In genomic region chr18:70822167-70822566, GRCh38 we compare ENCODE assay signal across 29 cellular contexts.
"Had no signal": no experiment of that assay in that cellular context is flagged by ENCODE, and none has a peak within 500 bp of the region (broad histone marks: within the 10 kb centered on the region; RNA-seq: fewer than 3 reads in every experiment).

No MANE protein-coding gene starts in this region.

- H3K27me3 Mint-ChIP-seq: activated CD4-positive, alpha-beta memory T cell treated with anti-CD3 and anti-CD28 coated beads for 36 hours; activated CD4-positive, alpha-beta T cell treated with anti-CD3 and anti-CD28 coated beads for 36 hours; activated CD4-positive, alpha-beta T cell treated with anti-CD3 and anti-CD28 coated beads, Interleukin-2, amount 10 ng/mL, durations not matched to agents 24 days and 14 days; activated naive CD4-positive, alpha-beta T cell treated with anti-CD3 and anti-CD28 coated beads, Interleukin-2, amount 10 ng/mL, durations not matched to agents 7 days and 5 days; activated naive CD8-positive, alpha-beta T cell treated with anti-CD3 and anti-CD28 coated beads, Interleukin-2, amount 10 ng/mL, durations not matched to agents 7 days and 5 days; activated T-cell treated with anti-CD3 and anti-CD28 coated beads, Interleukin-2, amount 50 U/mL, for 24 hours; brain had no signal

- H3K36me3 Mint-ChIP-seq: activated CD4-positive, alpha-beta memory T cell treated with anti-CD3 and anti-CD28 coated beads for 36 hours; activated naive CD4-positive, alpha-beta T cell treated with anti-CD3 and anti-CD28 coated beads, Interleukin-2, amount 10 ng/mL, durations not matched to agents 7 days and 5 days; activated naive CD4-positive, alpha-beta T cell treated with anti-CD3 and anti-CD28 coated beads, Interleukin-2, amount 50 U/mL, for 72 hours; activated naive CD8-positive, alpha-beta T cell treated with anti-CD3 and anti-CD28 coated beads, Interleukin-2, amount 10 ng/mL, durations not matched to agents 7 days and 5 days; brain had no signal

- ATAC-seq: activated CD4-positive, alpha-beta T cell treated with anti-CD3 and anti-CD28 coated beads for 36 hours; activated CD8-positive, alpha-beta T cell treated with anti-CD3 and anti-CD28 coated beads, Interleukin-2, amount 10 ng/mL, durations not matched to agents 7 days and 5 days; activated naive CD4-positive, alpha-beta T cell treated with anti-CD3 and anti-CD28 coated beads, Interleukin-2, amount 50 U/mL, for 72 hours; activated T-cell treated with anti-CD3 and anti-CD28 coated beads, Interleukin-2, amount 50 U/mL, for 72 hours; gastroesophageal sphincter; heart right ventricle had no signal

- H3K27ac Mint-ChIP-seq: activated CD4-positive, alpha-beta memory T cell treated with anti-CD3 and anti-CD28 coated beads for 36 hours; activated CD4-positive, alpha-beta T cell treated with anti-CD3 and anti-CD28 coated beads for 36 hours; activated CD4-positive, alpha-beta T cell treated with anti-CD3 and anti-CD28 coated beads, Interleukin-2, amount 10 ng/mL, durations not matched to agents 24 days and 14 days; activated CD8-positive, alpha-beta T cell treated with anti-CD3 and anti-CD28 coated beads, Interleukin-2, amount 10 ng/mL, durations not matched to agents 7 days and 5 days; activated naive CD4-positive, alpha-beta T cell treated with anti-CD3 and anti-CD28 coated beads, Interleukin-2, amount 10 ng/mL, durations not matched to agents 7 days and 5 days; activated naive CD4-positive, alpha-beta T cell treated with anti-CD3 and anti-CD28 coated beads, Interleukin-2, amount 50 U/mL, for 72 hours; activated naive CD8-positive, alpha-beta T cell treated with anti-CD3 and anti-CD28 coated beads, Interleukin-2, amount 10 ng/mL, durations not matched to agents 7 days and 5 days; activated T-cell treated with anti-CD3 and anti-CD28 coated beads, Interleukin-2, amount 50 U/mL, for 24 hours; activated T-cell treated with anti-CD3 and anti-CD28 coated beads, Interleukin-2, amount 50 U/mL, for 72 hours; brain had no signal

- H3K36me3 ChIP-seq: ascending aorta, breast epithelium, cardiac muscle cell, colonic mucosa, esophagus muscularis mucosa, gastroesophageal sphincter, heart right ventricle had no signal

- H3K4me1 Mint-ChIP-seq: activated CD4-positive, alpha-beta T cell treated with anti-CD3 and anti-CD28 coated beads, Interleukin-2, amount 10 ng/mL, durations not matched to agents 24 days and 14 days; activated naive CD4-positive, alpha-beta T cell treated with anti-CD3 and anti-CD28 coated beads, Interleukin-2, amount 10 ng/mL, durations not matched to agents 7 days and 5 days; activated naive CD8-positive, alpha-beta T cell treated with anti-CD3 and anti-CD28 coated beads, Interleukin-2, amount 10 ng/mL, durations not matched to agents 7 days and 5 days; brain had no signal

- H3K27me3 ChIP-seq: ascending aorta, breast epithelium, cardiac muscle cell, colonic mucosa, esophagus muscularis mucosa, gastroesophageal sphincter, heart right ventricle had no signal

- H3K27ac ChIP-seq: ascending aorta, breast epithelium, cardiac muscle cell, colonic mucosa, esophagus muscularis mucosa, gastroesophageal sphincter, heart right ventricle had no signal

- H3K4me3 ChIP-seq: ascending aorta, breast epithelium, cardiac muscle cell, colonic mucosa, esophagus muscularis mucosa, gastroesophageal sphincter, heart right ventricle had no signal

- H3K4me1 ChIP-seq: ascending aorta, breast epithelium, colonic mucosa, esophagus muscularis mucosa, gastroesophageal sphincter, heart right ventricle had no signal

- H3K9me3 ChIP-seq: breast epithelium, colonic mucosa had no signal

- DNase-seq: activated CD4-positive, alpha-beta memory T cell treated with anti-CD3 and anti-CD28 coated beads for 36 hours; activated CD4-positive, alpha-beta T cell treated with anti-CD3 and anti-CD28 coated beads for 36 hours; activated CD4-positive, alpha-beta T cell treated with anti-CD3 and anti-CD28 coated beads, Interleukin-2, amount 10 ng/mL, durations not matched to agents 24 days and 14 days; activated CD4-positive, CD25-positive, alpha-beta regulatory T cell; activated CD4-positive, CD25-positive, alpha-beta regulatory T cell treated with anti-CD3 and anti-CD28 coated beads, Interleukin-2, amount 50 U/mL, for 72 hours; activated CD8-positive, alpha-beta memory T cell treated with anti-CD3 and anti-CD28 coated beads, Interleukin-2, amount 50 U/mL, for 48 hours; activated CD8-positive, alpha-beta T cell treated with anti-CD3 and anti-CD28 coated beads, Interleukin-2, amount 10 ng/mL, durations not matched to agents 7 days and 5 days; activated gamma-delta T cell; activated naive CD4-positive, alpha-beta T cell; activated naive CD4-positive, alpha-beta T cell treated with anti-CD3 and anti-CD28 coated beads, Interleukin-2, amount 10 ng/mL, durations not matched to agents 7 days and 5 days; activated naive CD8-positive, alpha-beta T cell treated with anti-CD3 and anti-CD28 coated beads, Interleukin-2, amount 10 ng/mL, durations not matched to agents 7 days and 5 days; activated T-cell treated with anti-CD3 and anti-CD28 coated beads for 4 hours; activated T-cell treated with anti-CD3 and anti-CD28 coated beads, Interleukin-2, amount 50 U/mL, for 24 hours; activated T-cell treated with anti-CD3 and anti-CD28 coated beads, Interleukin-2, amount 50 U/mL, for 72 hours; central memory CD4-positive, alpha-beta T cell; cerebellar nuclear complex; colonic mucosa; effector CD8-positive, alpha-beta T cell; erythroblast; foreskin melanocyte; heart right ventricle; T-helper 2 cell had no signal

- H3K9me3 Mint-ChIP-seq: activated CD4-positive, alpha-beta T cell treated with anti-CD3 and anti-CD28 coated beads, Interleukin-2, amount 10 ng/mL, durations not matched to agents 24 days and 14 days; activated naive CD4-positive, alpha-beta T cell treated with anti-CD3 and anti-CD28 coated beads, Interleukin-2, amount 10 ng/mL, durations not matched to agents 7 days and 5 days; activated naive CD4-positive, alpha-beta T cell treated with anti-CD3 and anti-CD28 coated beads, Interleukin-2, amount 50 U/mL, for 72 hours had no signal

- H3K4me3 Mint-ChIP-seq: activated CD4-positive, alpha-beta memory T cell treated with anti-CD3 and anti-CD28 coated beads for 36 hours; activated CD4-positive, alpha-beta T cell treated with anti-CD3 and anti-CD28 coated beads for 36 hours; activated CD4-positive, alpha-beta T cell treated with anti-CD3 and anti-CD28 coated beads, Interleukin-2, amount 10 ng/mL, durations not matched to agents 24 days and 14 days; activated CD8-positive, alpha-beta T cell treated with anti-CD3 and anti-CD28 coated beads, Interleukin-2, amount 10 ng/mL, durations not matched to agents 7 days and 5 days; activated naive CD4-positive, alpha-beta T cell treated with anti-CD3 and anti-CD28 coated beads, Interleukin-2, amount 10 ng/mL, durations not matched to agents 7 days and 5 days; activated naive CD8-positive, alpha-beta T cell treated with anti-CD3 and anti-CD28 coated beads, Interleukin-2, amount 10 ng/mL, durations not matched to agents 7 days and 5 days; activated T-cell treated with anti-CD3 and anti-CD28 coated beads, Interleukin-2, amount 50 U/mL, for 24 hours; activated T-cell treated with anti-CD3 and anti-CD28 coated beads, Interleukin-2, amount 50 U/mL, for 72 hours; brain had no signal
